Comparison of ENCODE assay signal across 14 cellular contexts in the genomic region with DNA sequence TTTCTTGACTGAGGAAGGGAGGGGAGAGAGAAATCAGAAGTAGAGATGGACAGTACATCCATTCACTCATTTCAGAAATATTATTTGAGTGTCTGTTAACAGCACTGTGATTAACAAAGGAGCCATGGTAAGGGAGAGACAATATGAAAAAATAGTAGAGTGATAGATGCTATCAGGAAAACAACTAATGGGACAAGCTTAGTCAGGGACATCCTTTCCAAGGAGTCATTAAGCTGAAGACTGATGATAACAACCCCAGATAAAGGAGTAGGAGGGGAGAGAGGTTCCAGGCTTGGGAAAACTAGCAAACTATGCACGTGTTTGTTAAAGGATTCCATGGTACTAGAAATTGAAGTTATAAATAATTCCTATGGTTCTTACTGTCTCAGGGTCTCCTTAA.
DNase-seq lines count a peak whose midpoint lies in the region; ATAC-seq and TF ChIP-seq lines count a peak whose summit lies in the region.
"Had no signal": no experiment of that assay in that cellular context is flagged by ENCODE, and none has a peak within 500 bp of the region (broad histone marks: within the 10 kb centered on the region; RNA-seq: fewer than 3 reads in every experiment).

No MANE protein-coding gene starts in this region.

- H3K4me1 ChIP-seq in mesendoderm (ENCODE audit: control insufficient read depth, low read depth, low read length): no peaks in the 10 kb centered on the region
- H3K4me1 ChIP-seq in psoas muscle: peaks cover 64% of the 10 kb centered on the region
- H3K4me1 ChIP-seq in vagina: peaks cover 44% of the 10 kb centered on the region
- peaks cover 0 to 75% (median 29%) of the 10 kb centered on the region in 4 donors for H3K4me1 ChIP-seq in stomach

- H2BK5ac ChIP-seq in mesendoderm (ENCODE audit: low read length): no peak overlapping the region

- H3K4me3 Mint-ChIP-seq in HFFc6 (no peak overlapping the region), WTC11 (no peak overlapping the region)
- H3K4me3 Mint-ChIP-seq: CD4-positive, CD25-positive, alpha-beta regulatory T cell; IgD-negative memory B cell had no signal

- peak overlapping the region; percentile 79 for H3K27ac Mint-ChIP-seq in HFFc6
- H3K27ac Mint-ChIP-seq in WTC11: peak overlapping the region; percentile 19; the same call in 1 of the 2 replicates
- H3K27ac Mint-ChIP-seq: IgD-negative memory B cell had no signal

- no peak overlapping the region for H3K4me2 ChIP-seq in mesendoderm (ENCODE audit: low read length)

- no CpG with 5 or more reads among the region's 1 CpG for WGBS in mesendoderm (ENCODE audit: extremely low coverage, insufficient coverage, low lambda C conversion rate)
- 72 to 75% (median 73%) methylated on average over 1 of the region's 1 CpG for WGBS in psoas muscle, 3 donors
- 39 to 52% (median 44%) methylated on average over 1 of the region's 1 CpG for WGBS in stomach, 5 donors

- peaks cover 78% of the 10 kb centered on the region for H3K4me1 Mint-ChIP-seq in HFFc6 (ENCODE audit: low read depth)
- H3K4me1 Mint-ChIP-seq in WTC11: peaks cover 3% of the 10 kb centered on the region; the same call in 1 of the 2 replicates
- H3K4me1 Mint-ChIP-seq: CD4-positive, CD25-positive, alpha-beta regulatory T cell; IgD-negative memory B cell had no signal

- H3K27ac ChIP-seq in mesendoderm (ENCODE audit: low read depth, low read length) (no peak overlapping the region), psoas muscle (peak overlapping the region; percentile 73), vagina (no peak overlapping the region), stomach (peak overlapping the region in 2 of 5 donors; percentile 25 to 50)

- TF ChIP-seq POLR2A in vagina (IDR thresholded peaks at IDR 0.05) (no peak), stomach (IDR thresholded peaks at IDR 0.05) (no peak)

- H2BK120ac ChIP-seq in mesendoderm (ENCODE audit: low read depth, low read length): no peak overlapping the region

- H4K5ac ChIP-seq in mesendoderm (ENCODE audit: low read length): no peak overlapping the region

- H4K8ac ChIP-seq in mesendoderm (ENCODE audit: low read depth, low read length): no peak overlapping the region

- H3K27me3 Mint-ChIP-seq in HFFc6 (ENCODE audit: insufficient read depth): peaks cover 3% of the 10 kb centered on the region; the same call in 1 of the 2 replicates
- H3K27me3 Mint-ChIP-seq in WTC11 (ENCODE audit: low read depth): no peaks in the 10 kb centered on the region
- H3K27me3 Mint-ChIP-seq: CD4-positive, CD25-positive, alpha-beta regulatory T cell; IgD-negative memory B cell had no signal

- ATAC-seq in WTC11 (no peak), psoas muscle (no peak), GM18517 (IDR thresholded peaks at IDR 0.05; ENCODE audit: unreplicated experiment) (no peak)

- H3K36me3 ChIP-seq in mesendoderm (ENCODE audit: control insufficient read depth, insufficient read depth, low read length): no peaks in the 10 kb centered on the region
- H3K36me3 ChIP-seq in psoas muscle (ENCODE audit: insufficient read depth in 1 of 2, low read depth in 1 of 2): peaks cover 2 to 37% of the 10 kb centered on the region in 2 donors
- H3K36me3 ChIP-seq in vagina: peaks cover 0 to 27% of the 10 kb centered on the region in 2 donors
- peaks cover 11 to 48% (median 32%) of the 10 kb centered on the region in 4 donors for H3K36me3 ChIP-seq in stomach

- intact Hi-C loops in psoas muscle (cut with DNase I) (no loop called here), vagina (cut with DNase I) (no loop called here), stomach (cut with DNase I; ENCODE audit: low total_unique reads) (no loop called here)

- no peak overlapping the region for H3K4ac ChIP-seq in mesendoderm (ENCODE audit: low read depth, low read length)

- POLR2A ChIA-PET in WTC11 (lab: Charles Lee): no interaction called here

- TF ChIP-seq CTCF in HFFc6 (IDR thresholded peaks at IDR 0.05): no peak
- no peak for TF ChIP-seq CTCF in WTC11 (IDR thresholded peaks at IDR 0.05)
- no peak for TF ChIP-seq CTCF in psoas muscle (IDR thresholded peaks at IDR 0.05)
- no peak for TF ChIP-seq CTCF in vagina (IDR thresholded peaks at IDR 0.05)
- TF ChIP-seq CTCF in stomach (IDR thresholded peaks at IDR 0.05): no peak

- no peak overlapping the region for H2BK15ac ChIP-seq in mesendoderm (replicated peaks; ENCODE audit: low read depth)

- CTCF ChIA-PET in WTC11 (lab: Charles Lee): no interaction called here

- no peak for TF ChIP-seq EP300 in stomach (IDR thresholded peaks at IDR 0.05)

- H3K79me1 ChIP-seq in mesendoderm (ENCODE audit: low read length): no peaks in the 10 kb centered on the region

- H3K9me3 ChIP-seq in psoas muscle: no peaks in the 10 kb centered on the region
- H3K9me3 ChIP-seq in vagina: no peaks in the 10 kb centered on the region
- no peaks in the 10 kb centered on the region for H3K9me3 ChIP-seq in stomach

- H3K9me3 Mint-ChIP-seq in HFFc6: peaks cover under 1% of the 10 kb centered on the region; the same call in 1 of the 2 replicates
- H3K9me3 Mint-ChIP-seq in WTC11: no peaks in the 10 kb centered on the region
- H3K9me3 Mint-ChIP-seq: IgD-negative memory B cell had no signal

- no peak overlapping the region for H3K9ac ChIP-seq in mesendoderm (ENCODE audit: low read length)

- no peak overlapping the region for H3K56ac ChIP-seq in mesendoderm (ENCODE audit: low read length)

- H3K4me3 ChIP-seq in mesendoderm (ENCODE audit: low read length) (no peak overlapping the region), psoas muscle (no peak overlapping the region), vagina (no peak overlapping the region), stomach (no peak overlapping the region)

- no peaks in the 10 kb centered on the region for H3K27me3 ChIP-seq in mesendoderm (ENCODE audit: insufficient read depth, low read length, poor library complexity)
- no peaks in the 10 kb centered on the region for H3K27me3 ChIP-seq in psoas muscle (ENCODE audit: insufficient read depth in 3 of 3, low read length in 2 of 3)
- no peaks in the 10 kb centered on the region for H3K27me3 ChIP-seq in vagina
- H3K27me3 ChIP-seq in stomach: no peaks in the 10 kb centered on the region

- no peak overlapping the region for H3K23ac ChIP-seq in mesendoderm (ENCODE audit: low read length)

- H3K79me2 ChIP-seq in mesendoderm (ENCODE audit: control insufficient read depth, insufficient read depth, low read length): no peaks in the 10 kb centered on the region

- H3K36me3 Mint-ChIP-seq in HFFc6 (ENCODE audit: low read depth) (peaks cover 53% of the 10 kb centered on the region), WTC11 (peaks cover 14% of the 10 kb centered on the region)

- peak; percentile 73 for DNase-seq in HFFc6
- DNase-seq in WTC11 (ENCODE audit: low spot score): no peak
- peak; percentile 21 for DNase-seq in mesendoderm
- no peak for DNase-seq in psoas muscle
- DNase-seq in vagina (ENCODE audit: extremely low spot score in 2 of 2): no peak
- DNase-seq in stomach: no peak
- DNase-seq in hippocampal formation (lab: John Stamatoyannopoulos, UW): no peak
- DNase-seq: CD4-positive, CD25-positive, alpha-beta regulatory T cell; Kasumi-1; NCI-H187 treated with DMSO at 0.1 percent for 48 hours; NCI-H526 treated with DMSO at 0.1 percent for 48 hours; SIG-M5 had no signal

- no peak overlapping the region for H2AK5ac ChIP-seq in mesendoderm (ENCODE audit: low read length)

- no peak overlapping the region for H3K18ac ChIP-seq in mesendoderm (ENCODE audit: low read length)

TF ChIP-seq in WTC11, 78 proteins besides CTCF, POLR2A, EP300 and RAD21:
- TF ChIP-seq, protein P1, sequence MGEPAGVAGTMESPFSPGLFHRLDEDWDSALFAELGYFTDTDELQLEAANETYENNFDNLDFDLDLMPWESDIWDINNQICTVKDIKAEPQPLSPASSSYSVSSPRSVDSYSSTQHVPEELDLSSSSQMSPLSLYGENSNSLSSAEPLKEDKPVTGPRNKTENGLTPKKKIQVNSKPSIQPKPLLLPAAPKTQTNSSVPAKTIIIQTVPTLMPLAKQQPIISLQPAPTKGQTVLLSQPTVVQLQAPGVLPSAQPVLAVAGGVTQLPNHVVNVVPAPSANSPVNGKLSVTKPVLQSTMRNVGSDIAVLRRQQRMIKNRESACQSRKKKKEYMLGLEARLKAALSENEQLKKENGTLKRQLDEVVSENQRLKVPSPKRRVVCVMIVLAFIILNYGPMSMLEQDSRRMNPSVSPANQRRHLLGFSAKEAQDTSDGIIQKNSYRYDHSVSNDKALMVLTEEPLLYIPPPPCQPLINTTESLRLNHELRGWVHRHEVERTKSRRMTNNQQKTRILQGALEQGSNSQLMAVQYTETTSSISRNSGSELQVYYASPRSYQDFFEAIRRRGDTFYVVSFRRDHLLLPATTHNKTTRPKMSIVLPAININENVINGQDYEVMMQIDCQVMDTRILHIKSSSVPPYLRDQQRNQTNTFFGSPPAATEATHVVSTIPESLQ (CRISPR knock-in tag; IDR thresholded peaks at IDR 0.05): no peak
- TF ChIP-seq, protein P2, sequence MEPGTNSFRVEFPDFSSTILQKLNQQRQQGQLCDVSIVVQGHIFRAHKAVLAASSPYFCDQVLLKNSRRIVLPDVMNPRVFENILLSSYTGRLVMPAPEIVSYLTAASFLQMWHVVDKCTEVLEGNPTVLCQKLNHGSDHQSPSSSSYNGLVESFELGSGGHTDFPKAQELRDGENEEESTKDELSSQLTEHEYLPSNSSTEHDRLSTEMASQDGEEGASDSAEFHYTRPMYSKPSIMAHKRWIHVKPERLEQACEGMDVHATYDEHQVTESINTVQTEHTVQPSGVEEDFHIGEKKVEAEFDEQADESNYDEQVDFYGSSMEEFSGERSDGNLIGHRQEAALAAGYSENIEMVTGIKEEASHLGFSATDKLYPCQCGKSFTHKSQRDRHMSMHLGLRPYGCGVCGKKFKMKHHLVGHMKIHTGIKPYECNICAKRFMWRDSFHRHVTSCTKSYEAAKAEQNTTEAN (CRISPR knock-in tag; IDR thresholded peaks at IDR 0.05): no peak

Comparison
In these comparisons a context has a peak if more than half of its experiments do, and no peak if none do; other contexts are left out.
1. DNase-seq: peak in HFFc6 (single experiment) and mesendoderm (single experiment); none in WTC11 (single experiment), psoas muscle (0 of 2), vagina (0 of 2), stomach (single experiment) and hippocampal formation (0 of 2).